In genomic region chr3:155744091-155744625, GRCh38 we compare ENCODE assay signal across 8 cellular contexts. TPM values are rescaled to one million over a fixed set of nuclear protein-coding genes. Genes with fewer than 3 reads are reported as not detected.
DNase-seq lines count a peak whose midpoint lies in the region; ATAC-seq and TF ChIP-seq lines count a peak whose summit lies in the region.

No MANE protein-coding gene starts in this region.

- CTCF ChIA-PET in BJ (lab: Yijun Ruan, JAX) (no interaction called here), PC-9 (lab: Charles Lee) (no interaction called here)

- H3K4me3 ChIP-seq in BJ (ENCODE audit: low read depth, low read length): peak overlapping the region; percentile 59
- peak overlapping the region; percentile 85 for H3K4me3 ChIP-seq in PC-9
- peak overlapping the region; percentile 81 for H3K4me3 ChIP-seq in cardiac muscle cell

- no peak overlapping the region for H3K27ac ChIP-seq in PC-9
- no peak overlapping the region for H3K27ac ChIP-seq in cardiac muscle cell

- H3K9me3 ChIP-seq in PC-9 (ENCODE audit: insufficient read depth, low read depth): no peaks in the 10 kb centered on the region
- no peaks in the 10 kb centered on the region for H3K9me3 ChIP-seq in cardiac muscle cell (ENCODE audit: low read depth)

- no peak for DNase-seq in BJ (ENCODE audit: low read depth)
- peak; percentile 79 for DNase-seq in HT-29 (ENCODE audit: low spot score)
- DNase-seq in PC-9: peak in 1 of 2 experiments; percentile 56
- peak; percentile 9 for DNase-seq in activated gamma-delta T cell treated with anti-CD3 and anti-CD28 coated beads, Interleukin-2, amount 50 U/mL, for 16 hours (ENCODE audit: low read depth)
- peak; percentile 27 to 77 for DNase-seq in cardiac muscle cell (ENCODE audit: low read depth in 1 of 2, low spot score in 1 of 2)
- peak; percentile 26 for DNase-seq in pons (ENCODE audit: low spot score)
- no peak for DNase-seq in dedifferentiated amniotic fluid mesenchymal stem cell (ENCODE audit: extremely low spot score)

- peaks cover 29% of the 10 kb centered on the region for H3K4me1 ChIP-seq in PC-9 (replicated peaks; ENCODE audit: insufficient read depth)
- H3K4me1 ChIP-seq in cardiac muscle cell (ENCODE audit: low read depth): peaks cover 12% of the 10 kb centered on the region

- H3K27me3 ChIP-seq in BJ (ENCODE audit: control insufficient read depth, insufficient read depth, low read length) (peaks cover 5% of the 10 kb centered on the region), PC-9 (ENCODE audit: insufficient read depth, low read depth) (no peaks in the 10 kb centered on the region), cardiac muscle cell (no peaks in the 10 kb centered on the region)

- no TSS peak for BruUV-seq in PC-9 (replicated peaks; lab: Mats Ljungman, UMichigan)

- H3K9me2 ChIP-seq in PC-9 (ENCODE audit: insufficient read depth): no peaks in the 10 kb centered on the region

- no peak for TF ChIP-seq CTCF in BJ (IDR thresholded peaks at IDR 0.05; ENCODE audit: insufficient read depth, low read depth, low read length)
- no peak for TF ChIP-seq CTCF in PC-9 (conservative IDR thresholded peaks at IDR 0.05)
- no peak for TF ChIP-seq CTCF in cardiac muscle cell (IDR thresholded peaks at IDR 0.05; ENCODE audit: low read depth, low read length)

- no peaks in the 10 kb centered on the region for H3K36me3 ChIP-seq in BJ (ENCODE audit: control insufficient read depth, insufficient read depth, low read length)
- no peaks in the 10 kb centered on the region for H3K36me3 ChIP-seq in PC-9 (ENCODE audit: low read depth)
- no peaks in the 10 kb centered on the region for H3K36me3 ChIP-seq in cardiac muscle cell

- peaks cover 8% of the 10 kb centered on the region; the same call in 1 of the 2 replicates for H3F3A ChIP-seq in PC-9 (ENCODE audit: insufficient read depth, low read depth)

- peak; percentile 43 for ATAC-seq in GM19455 (IDR thresholded peaks at IDR 0.05; ENCODE audit: unreplicated experiment)

- intact Hi-C loops in PC-9 (cut with micrococcal nuclease; ENCODE audit: unreplicated experiment): loop anchor here (2.0 to 10.0 kb wide), 3 partner anchors 61 to 128 kb away; partner anchors contain the start of genes C3orf33, GMPS and SLC33A1

- no peaks in the 10 kb centered on the region for H3K79me2 ChIP-seq in PC-9 (ENCODE audit: low read depth)

- H3K4me2 ChIP-seq in PC-9: peak overlapping the region; percentile 87

- H2AFZ ChIP-seq in PC-9: peak overlapping the region; percentile 100

- POLR2A ChIA-PET in BJ (lab: Charles Lee): no interaction called here
- POLR2A ChIA-PET in PC-9 (lab: Charles Lee; ENCODE audit: unreplicated experiment): interaction anchor here (0.5 kb wide), 3 partner anchors 126 to 1068 kb away, joined by 3 to 7 read pairs (median 3); partner anchors contain the start of gene GMPS

- H4K20me1 ChIP-seq in PC-9 (ENCODE audit: insufficient read depth): no peaks in the 10 kb centered on the region

RNA-seq across cellular contexts. Expression of gene PLCH1, which starts 0.7 kb away (rescaled TPM):
- polyA plus RNA-seq in BJ (2011; rRNA removed): 0.06 and 0.07 TPM in 2 replicates
- polyA minus RNA-seq in BJ (2011; rRNA and poly(A)+ RNA removed): 0.14 and 0.15 TPM in 2 replicates
- 1.9 TPM in 2 replicates for total RNA-seq in HT-29 (2014; rRNA removed; shearing (Covaris generic))
- 0.73 and 1.4 TPM in 2 replicates for total RNA-seq in PC-9 (2021)
- 6.2 and 7.8 TPM in 2 replicates for total RNA-seq in cardiac muscle cell
- 2.7 and 6.2 TPM in 2 replicates for polyA plus RNA-seq in cardiac muscle cell

Comparison
In these comparisons a context has a peak if more than half of its experiments do, and no peak if none do; other contexts are left out.
1. DNase-seq: peak in HT-29 (single experiment), activated gamma-delta T cell treated with anti-CD3 and anti-CD28 coated beads, Interleukin-2, amount 50 U/mL, for 16 hours (single experiment), cardiac muscle cell (2 of 2) and pons (single experiment); none in BJ (single experiment) and dedifferentiated amniotic fluid mesenchymal stem cell (single experiment).
2. Peak in every context shown above with its lines, with median percentiles within 50 percentile points of each other: H3K4me3 ChIP-seq.